In the genomic region with DNA sequence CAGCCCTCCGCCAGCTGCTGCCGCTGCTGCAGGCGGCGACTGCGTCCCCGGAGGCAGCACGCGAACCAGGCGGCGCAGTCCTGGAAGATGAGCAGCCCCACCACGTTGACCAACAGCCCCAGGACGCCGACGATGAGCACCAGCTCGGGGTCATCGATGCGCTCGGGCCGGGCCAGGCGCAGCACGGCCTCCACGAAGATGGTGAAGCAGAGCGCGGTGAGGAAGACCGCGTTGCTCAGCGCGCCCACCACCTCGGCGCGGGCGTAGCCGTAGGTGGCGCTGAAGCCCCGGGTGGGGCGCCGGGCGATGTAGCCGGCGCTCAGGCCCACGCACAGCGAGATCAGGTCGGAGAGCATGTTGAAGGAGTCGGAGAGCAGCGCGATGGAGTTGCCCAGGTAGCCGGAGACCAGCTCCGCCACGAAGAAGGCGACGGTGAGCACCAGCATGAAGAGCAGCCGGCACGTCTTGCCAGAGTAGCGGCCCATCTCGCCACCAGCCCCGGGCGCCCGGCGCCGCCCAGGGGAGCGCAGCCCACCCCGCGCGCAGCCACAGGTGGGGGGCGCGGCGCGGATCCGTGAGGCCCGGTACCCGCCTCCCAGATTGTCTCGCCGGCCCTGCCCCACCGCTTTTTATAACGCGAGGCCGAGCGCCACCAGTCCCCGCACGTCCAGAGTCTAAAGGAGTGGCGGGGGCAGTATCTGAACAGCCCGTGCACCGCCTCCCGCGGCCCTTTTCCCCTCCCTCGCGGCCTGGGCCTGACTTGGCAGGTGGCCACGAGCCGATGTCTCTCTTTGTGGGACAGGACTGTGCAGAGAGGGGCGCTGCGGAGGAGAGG, we compare ENCODE assay signal across 1 cellular context.
TF ChIP-seq lines count a peak whose summit lies in the region.

Gene SLC30A10 (minus strand): TSS at position 602 of the 835 bp plus-strand sequence. CDS start 117 bp downstream, at position 485.

TF ChIP-seq in HepG2, 621 proteins besides CTCF, POLR2A, EP300 and RAD21 (continued from another document and continues in another):
- TF ChIP-seq, protein P1, sequence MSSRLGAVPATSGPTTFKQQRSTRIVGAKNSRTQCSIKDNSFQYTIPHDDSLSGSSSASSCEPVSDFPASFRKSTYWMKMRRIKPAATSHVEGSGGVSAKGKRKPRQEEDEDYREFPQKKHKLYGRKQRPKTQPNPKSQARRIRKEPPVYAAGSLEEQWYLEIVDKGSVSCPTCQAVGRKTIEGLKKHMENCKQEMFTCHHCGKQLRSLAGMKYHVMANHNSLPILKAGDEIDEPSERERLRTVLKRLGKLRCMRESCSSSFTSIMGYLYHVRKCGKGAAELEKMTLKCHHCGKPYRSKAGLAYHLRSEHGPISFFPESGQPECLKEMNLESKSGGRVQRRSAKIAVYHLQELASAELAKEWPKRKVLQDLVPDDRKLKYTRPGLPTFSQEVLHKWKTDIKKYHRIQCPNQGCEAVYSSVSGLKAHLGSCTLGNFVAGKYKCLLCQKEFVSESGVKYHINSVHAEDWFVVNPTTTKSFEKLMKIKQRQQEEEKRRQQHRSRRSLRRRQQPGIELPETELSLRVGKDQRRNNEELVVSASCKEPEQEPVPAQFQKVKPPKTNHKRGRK (CRISPR knock-in tag; IDR thresholded peaks at IDR 0.05) = 0 out of 2 replicates have a peak, but pooled peaks have one; percentile 37
- no peak for TF ChIP-seq NFE2 (CRISPR knock-in tag; IDR thresholded peaks at IDR 0.05)
- no peak for TF ChIP-seq HIC2 (CRISPR knock-in tag; IDR thresholded peaks at IDR 0.05; ENCODE audit: low read depth)
- peak; percentile 72; the same call in 1 of the 2 replicates for TF ChIP-seq ZNF343 (CRISPR knock-in tag; IDR thresholded peaks at IDR 0.05)
- peak; percentile 43; the same call in 1 of the 2 replicates for TF ChIP-seq GABPB1 (CRISPR knock-in tag; IDR thresholded peaks at IDR 0.05)
- TF ChIP-seq ADNP (CRISPR knock-in tag; IDR thresholded peaks at IDR 0.05) = no peak
- no peak for TF ChIP-seq TRAFD1 (CRISPR knock-in tag; IDR thresholded peaks at IDR 0.05; ENCODE audit: borderline replicate concordance)
- peak; percentile 94 for TF ChIP-seq ZNF446 (CRISPR knock-in tag; IDR thresholded peaks at IDR 0.05)
- no peak for TF ChIP-seq ZNF781 (CRISPR knock-in tag; IDR thresholded peaks at IDR 0.05; ENCODE audit: borderline replicate concordance, not compliant biosample characterization)
- no peak for TF ChIP-seq KDM3A (CRISPR knock-in tag; IDR thresholded peaks at IDR 0.05; ENCODE audit: low read depth)
- TF ChIP-seq PBX2 (CRISPR knock-in tag; IDR thresholded peaks at IDR 0.05) = no peak; the same call in none of the 2 replicates
- peak; percentile 28; the same call in 1 of the 2 replicates for TF ChIP-seq CBX5 (CRISPR knock-in tag; IDR thresholded peaks at IDR 0.05; ENCODE audit: borderline replicate concordance)
- peak; percentile 93 for TF ChIP-seq ZNF800 (CRISPR knock-in tag; IDR thresholded peaks at IDR 0.05)
- TF ChIP-seq ZNF333 (CRISPR knock-in tag; IDR thresholded peaks at IDR 0.05; ENCODE audit: borderline replicate concordance) = 0 out of 2 replicates have a peak, but pooled peaks have one; percentile 22
- no peak for TF ChIP-seq PRPF4 (IDR thresholded peaks at IDR 0.05; ENCODE audit: low read depth, low read length, poor library complexity, severe bottlenecking)
- peak; percentile 36; the same call in 1 of the 2 replicates for TF ChIP-seq FOXP4 (CRISPR knock-in tag; IDR thresholded peaks at IDR 0.05)
- no peak; the same call in 1 of the 2 replicates for TF ChIP-seq ARNTL (CRISPR knock-in tag; IDR thresholded peaks at IDR 0.05)
- TF ChIP-seq ZNF24 (IDR thresholded peaks at IDR 0.05) = no peak
- peak; percentile 80 for TF ChIP-seq HDAC1 (CRISPR knock-in tag; IDR thresholded peaks at IDR 0.05)
- no peak for TF ChIP-seq ZNF598 (CRISPR knock-in tag; IDR thresholded peaks at IDR 0.05; ENCODE audit: borderline replicate concordance)
- TF ChIP-seq MIXL1 (CRISPR knock-in tag; IDR thresholded peaks at IDR 0.05) = no peak
- TF ChIP-seq KMT2A (CRISPR knock-in tag; IDR thresholded peaks at IDR 0.05) = peak; percentile 61
- TF ChIP-seq SOX6 (IDR thresholded peaks at IDR 0.05) = no peak
- peak; percentile 79 for TF ChIP-seq SOX6 (CRISPR knock-in tag; IDR thresholded peaks at IDR 0.05)
- TF ChIP-seq ZFYVE20 (CRISPR knock-in tag; IDR thresholded peaks at IDR 0.05; ENCODE audit: borderline replicate concordance, low read depth) = no peak
- no peak for TF ChIP-seq ZNF12 (CRISPR knock-in tag; IDR thresholded peaks at IDR 0.05)
- no peak for TF ChIP-seq MTA3 (CRISPR knock-in tag; IDR thresholded peaks at IDR 0.05)
- TF ChIP-seq EED (CRISPR knock-in tag; IDR thresholded peaks at IDR 0.05) = peak; percentile 88
- 0 out of 2 replicates have a peak, but pooled peaks have one; percentile 22 for TF ChIP-seq KLF6 (CRISPR knock-in tag; IDR thresholded peaks at IDR 0.05)
- no peak for TF ChIP-seq MYNN (CRISPR knock-in tag; IDR thresholded peaks at IDR 0.05; ENCODE audit: low read depth)
- 0 out of 2 replicates have a peak, but pooled peaks have one; percentile 60 for TF ChIP-seq SKIL (CRISPR knock-in tag; IDR thresholded peaks at IDR 0.05; ENCODE audit: borderline replicate concordance)
- TF ChIP-seq NR2F1 (CRISPR knock-in tag; IDR thresholded peaks at IDR 0.05) = no peak
- TF ChIP-seq, protein P2, sequence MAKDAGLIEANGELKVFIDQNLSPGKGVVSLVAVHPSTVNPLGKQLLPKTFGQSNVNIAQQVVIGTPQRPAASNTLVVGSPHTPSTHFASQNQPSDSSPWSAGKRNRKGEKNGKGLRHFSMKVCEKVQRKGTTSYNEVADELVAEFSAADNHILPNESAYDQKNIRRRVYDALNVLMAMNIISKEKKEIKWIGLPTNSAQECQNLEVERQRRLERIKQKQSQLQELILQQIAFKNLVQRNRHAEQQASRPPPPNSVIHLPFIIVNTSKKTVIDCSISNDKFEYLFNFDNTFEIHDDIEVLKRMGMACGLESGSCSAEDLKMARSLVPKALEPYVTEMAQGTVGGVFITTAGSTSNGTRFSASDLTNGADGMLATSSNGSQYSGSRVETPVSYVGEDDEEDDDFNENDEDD (CRISPR knock-in tag; IDR thresholded peaks at IDR 0.05; ENCODE audit: borderline replicate concordance) = peak; percentile 8; the same call in 1 of the 2 replicates
- no peak for TF ChIP-seq ZNF530 (CRISPR knock-in tag; IDR thresholded peaks at IDR 0.05; ENCODE audit: low read depth)
- TF ChIP-seq ZNF274 (CRISPR knock-in tag; IDR thresholded peaks at IDR 0.05) = peak; percentile 31; the same call in 1 of the 2 replicates
- TF ChIP-seq GMEB1 (CRISPR knock-in tag; IDR thresholded peaks at IDR 0.05; ENCODE audit: borderline replicate concordance) = no peak
- TF ChIP-seq ZNF10 (CRISPR knock-in tag; IDR thresholded peaks at IDR 0.05; ENCODE audit: borderline replicate concordance, low read depth) = no peak
- peak; percentile 53; the same call in 1 of the 2 replicates for TF ChIP-seq NCOA1 (CRISPR knock-in tag; IDR thresholded peaks at IDR 0.05)
- TF ChIP-seq ZNF616 (CRISPR knock-in tag; IDR thresholded peaks at IDR 0.05; ENCODE audit: low read depth) = 0 out of 2 replicates have a peak, but pooled peaks have one; percentile 8
- TF ChIP-seq, protein P3, sequence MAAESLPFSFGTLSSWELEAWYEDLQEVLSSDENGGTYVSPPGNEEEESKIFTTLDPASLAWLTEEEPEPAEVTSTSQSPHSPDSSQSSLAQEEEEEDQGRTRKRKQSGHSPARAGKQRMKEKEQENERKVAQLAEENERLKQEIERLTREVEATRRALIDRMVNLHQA (CRISPR knock-in tag; IDR thresholded peaks at IDR 0.05) = no peak
- peak; percentile 46; the same call in 1 of the 2 replicates for TF ChIP-seq ZNF788 (CRISPR knock-in tag; IDR thresholded peaks at IDR 0.05; ENCODE audit: borderline replicate concordance)
